1 cellular context compared by ENCODE assay signal in genomic region chr19:8501547-8501946, GRCh38.
TF ChIP-seq lines count a peak whose summit lies in the region.

No MANE protein-coding gene starts in this region.

TF ChIP-seq in HepG2, 621 proteins besides CTCF, POLR2A, EP300 and RAD21:
- TF ChIP-seq ZMYM3 (CRISPR knock-in tag; IDR thresholded peaks at IDR 0.05) = peak; percentile 63; the same call in 1 of the 2 replicates
- no peak for TF ChIP-seq TAF1 (CRISPR knock-in tag; IDR thresholded peaks at IDR 0.05)
TF ChIP-seq in HepG2: peak in this region for 1.
